In the genomic region with DNA sequence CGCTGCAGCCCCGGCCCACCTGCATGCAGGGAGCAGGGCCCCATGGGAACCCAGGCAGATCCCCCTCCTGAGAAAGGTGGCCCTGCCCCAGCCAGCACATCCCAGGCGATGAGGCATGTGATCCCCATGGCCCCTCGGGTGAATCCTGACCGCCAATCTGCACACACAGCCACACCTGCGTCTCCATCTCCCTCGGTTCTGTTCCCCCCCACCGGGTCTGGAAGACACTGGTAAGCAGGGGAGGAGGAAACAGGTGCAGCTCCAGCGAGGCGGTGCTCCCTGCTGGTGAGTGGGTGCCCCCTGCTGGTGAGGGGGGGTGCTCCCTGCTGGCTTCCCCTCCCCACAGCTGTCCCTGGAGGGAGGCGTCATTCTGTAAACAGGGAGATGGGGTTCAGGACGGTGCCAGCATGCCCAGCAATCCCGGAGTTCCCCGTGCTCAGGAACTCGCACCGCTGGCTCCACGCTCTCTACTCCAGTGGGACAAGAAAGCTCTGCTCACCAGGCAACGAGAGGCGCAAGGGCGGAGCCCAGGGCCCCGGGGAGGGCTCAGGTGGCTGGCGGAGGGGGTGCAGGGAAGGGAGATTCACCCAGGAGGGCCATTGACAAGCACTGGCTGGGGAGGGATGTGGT, we compare ENCODE assay signal across 8 cellular contexts. TPM values are rescaled to one million over a fixed set of nuclear protein-coding genes. Genes with fewer than 3 reads are reported as not detected.
DNase-seq lines count a peak whose midpoint lies in the region; ATAC-seq lines count a peak whose summit lies in the region.

No MANE protein-coding gene starts in this region.

- H3K9me3 ChIP-seq in CD4-positive, alpha-beta memory T cell (ENCODE audit: control insufficient read depth in 1 of 2, low read length in 2 of 2) = no peaks in the 10 kb centered on the region

- peak; percentile 69 to 85 (median 77) for DNase-seq in CD4-positive, alpha-beta memory T cell
- peak; percentile 59 for DNase-seq in NCI-H1092 treated with DMSO at 0.1 percent for 48 hours (lab: John Stamatoyannopoulos, UW)
- peak; percentile 51 to 76 (median 56) for DNase-seq in T-helper 2 cell
- peak; percentile 38 for DNase-seq in amniotic epithelial cell (ENCODE audit: low read depth)
- DNase-seq in hypothalamus (lab: John Stamatoyannopoulos, UW) = peak in 36 of 51 donors; percentile 2 to 58 (median 22)
- DNase-seq in stimulated activated CD4-positive, alpha-beta T cell treated with anti-CD3 and anti-CD28 coated beads, Interleukin-15, amount 100 ng/mL, for 1 hour (ENCODE audit: low read depth in 1 of 2, low spot score in 1 of 2) = peak; percentile 60 to 67
- no peak for DNase-seq in amniotic stem cell (lab: John Stamatoyannopoulos, UW)

- peaks cover 0 to 7% (median 2%) of the 10 kb centered on the region in 4 donors for H3K4me1 Mint-ChIP-seq in CD4-positive, alpha-beta memory T cell

- intact Hi-C loops in CD4-positive, alpha-beta memory T cell (cut with micrococcal nuclease) = loop anchor here (2.0 kb wide), 1 partner anchor 136 kb away; no protein-coding TSS in a partner anchor

- POLR2A ChIA-PET in CD4-positive, alpha-beta memory T cell (lab: Charles Lee; ENCODE audit: partially characterized antibody) = interaction anchor here (0.8 to 1.6 kb wide), 4 partner anchors 35 to 135 kb away, joined by 3 to 4 read pairs (median 3); no protein-coding TSS in a partner anchor

- H3K36me3 Mint-ChIP-seq in CD4-positive, alpha-beta memory T cell = no peaks in the 10 kb centered on the region

- CTCF ChIA-PET in CD4-positive, alpha-beta memory T cell (lab: Charles Lee; ENCODE audit: partially characterized antibody) = interaction anchor here (0.7 to 4.4 kb wide), 17 partner anchors 10 to 382 kb away, joined by 3 to 45 read pairs (median 4); a partner anchor contains a TSS

- H3K9me3 Mint-ChIP-seq in CD4-positive, alpha-beta memory T cell = no peaks in the 10 kb centered on the region

- no peaks in the 10 kb centered on the region for H3K27me3 ChIP-seq in CD4-positive, alpha-beta memory T cell (ENCODE audit: insufficient read depth, low read length)

- no peak overlapping the region for H3K4me3 ChIP-seq in CD4-positive, alpha-beta memory T cell (ENCODE audit: low read length in 2 of 2)

- H3K27me3 Mint-ChIP-seq in CD4-positive, alpha-beta memory T cell = peaks cover 4 to 7% of the 10 kb centered on the region in 2 donors

- no peak overlapping the region for H3K27ac ChIP-seq in CD4-positive, alpha-beta memory T cell (ENCODE audit: low read depth, low read length)

- peak overlapping the region in 2 of 7 donors; percentile 13 to 78 for H3K27ac Mint-ChIP-seq in CD4-positive, alpha-beta memory T cell

- no peaks in the 10 kb centered on the region for H3K36me3 ChIP-seq in CD4-positive, alpha-beta memory T cell (ENCODE audit: insufficient read depth, low read length)

- H3K4me1 ChIP-seq in CD4-positive, alpha-beta memory T cell (ENCODE audit: insufficient read depth, low read length) = no peaks in the 10 kb centered on the region

- H3K4me3 Mint-ChIP-seq in CD4-positive, alpha-beta memory T cell = no peak overlapping the region

- ATAC-seq in GM21737 (IDR thresholded peaks at IDR 0.05; ENCODE audit: unreplicated experiment) = peak; percentile 78

RNA-seq across cellular contexts. Expression of a gene that starts 28.4 kb away (rescaled TPM):
- 10 to 100 TPM; 30.6 to 32.9 TPM for total RNA-seq in CD4-positive, alpha-beta memory T cell
- 10 to 100 TPM; 11.7 to 22.3 TPM for polyA plus RNA-seq in CD4-positive, alpha-beta memory T cell
